1 cellular context compared by ENCODE assay signal in genomic region chr1:65538664-65539063, GRCh38.
TF ChIP-seq lines count a peak whose summit lies in the region.

No MANE protein-coding gene starts in this region.

TF ChIP-seq in K562, 482 proteins besides CTCF, POLR2A, EP300 and RAD21 (continued from another document and continues in another):
- TF ChIP-seq PBX2 (CRISPR knock-in tag; IDR thresholded peaks at IDR 0.05; ENCODE audit: low read depth) (no peak), PBX2 (tag; conservative IDR thresholded peaks at IDR 0.05; ENCODE audit: low read depth) (no peak), FOXM1 (IDR thresholded peaks at IDR 0.05; ENCODE audit: low read depth) (peak; percentile 82), FOXM1 (CRISPR knock-in tag; IDR thresholded peaks at IDR 0.05; ENCODE audit: low read depth) (no peak), NR0B1 (IDR thresholded peaks at IDR 0.05; ENCODE audit: partially characterized antibody) (no peak), TAL1 (IDR thresholded peaks at IDR 0.05) (peak; percentile 88), MCM3 (IDR thresholded peaks at IDR 0.05) (no peak), RBM14 (IDR thresholded peaks at IDR 0.05; ENCODE audit: borderline replicate concordance, insufficient read depth, low read depth, low read length) (no peak), ZNF592 (IDR thresholded peaks at IDR 0.05) (0 out of 2 replicates have a peak, but pooled peaks have one; percentile 10), MLX (CRISPR knock-in tag; conservative IDR thresholded peaks at IDR 0.05) (no peak), POU5F1 (IDR thresholded peaks at IDR 0.05; ENCODE audit: borderline replicate concordance, low read depth, low read length, partially characterized antibody) (no peak), ID3 (CRISPR knock-in tag; IDR thresholded peaks at IDR 0.05) (no peak), ID3 (tag; IDR thresholded peaks at IDR 0.05) (no peak), CEBPZ (IDR thresholded peaks at IDR 0.05; ENCODE audit: borderline replicate concordance, low read depth, low read length) (no peak), SRF (CRISPR knock-in tag; IDR thresholded peaks at IDR 0.05) (no peak), NEUROD1 (IDR thresholded peaks at IDR 0.05; ENCODE audit: borderline replicate concordance, low read depth, low read length, partially characterized antibody) (no peak), MBD1 (CRISPR knock-in tag; IDR thresholded peaks at IDR 0.05) (no peak), PHF8 (IDR thresholded peaks at IDR 0.05; ENCODE audit: borderline replicate concordance, low read length) (no peak), ZBTB17 (CRISPR knock-in tag; IDR thresholded peaks at IDR 0.05) (no peak), HMBOX1 (IDR thresholded peaks at IDR 0.05) (no peak), ZNF561 (CRISPR knock-in tag; conservative IDR thresholded peaks at IDR 0.05) (no peak), RUNX1 (IDR thresholded peaks at IDR 0.05; ENCODE audit: low read depth) (no peak), ZNF408 (CRISPR knock-in tag; IDR thresholded peaks at IDR 0.05; ENCODE audit: low read depth) (no peak), CHD7 (IDR thresholded peaks at IDR 0.05; ENCODE audit: low read depth, low read length) (no peak)
